ENCODE assay signal across 2 cellular contexts in genomic region chr4:25214750-25215149, GRCh38.
A peak's percentile ranks its signal among the peaks of the same experiment; 100 is the strongest.
TF ChIP-seq lines count a peak whose summit lies in the region.

No MANE protein-coding gene starts in this region.

TF ChIP-seq in HepG2, 621 proteins besides CTCF, POLR2A, EP300 and RAD21:
- TF ChIP-seq HNF4A (CRISPR knock-in tag; IDR thresholded peaks at IDR 0.05): peak; percentile 63

TF ChIP-seq in liver, 16 proteins besides CTCF, POLR2A, EP300 and RAD21:
- TF ChIP-seq HNF4A (conservative IDR thresholded peaks at IDR 0.05) (peak; percentile 88 to 95), SP1 (IDR thresholded peaks at IDR 0.05) (peak; percentile 92), HNF4G (IDR thresholded peaks at IDR 0.05) (peak; percentile 79), RXRA (IDR thresholded peaks at IDR 0.05) (peak; percentile 12 to 22)
